9 cellular contexts compared by ENCODE assay signal in genomic region chr1:26724118-26724517, GRCh38. TPM values are rescaled to one million over a fixed set of nuclear protein-coding genes. Genes with fewer than 3 reads are reported as not detected.
DNase-seq lines count a peak whose midpoint lies in the region; ATAC-seq, FAIRE-seq and TF ChIP-seq lines count a peak whose summit lies in the region.
"Had no signal": no experiment of that assay in that cellular context is flagged by ENCODE, and none has a peak within 500 bp of the region (broad histone marks: within the 10 kb centered on the region; RNA-seq: fewer than 3 reads in every experiment).

No MANE protein-coding gene starts in this region.

- H3K27me3 Mint-ChIP-seq in natural killer cell treated with Interleukin-12 subunit alpha and Interleukin-12 subunit beta and Interleukin-15 and Interleukin-18, amount 100 ng/mL, for 72 hours: no peaks in the 10 kb centered on the region

- H2AFZ ChIP-seq in Loucy (ENCODE audit: low read length): no peak overlapping the region

- H3K9me2 ChIP-seq in Loucy (replicated peaks; ENCODE audit: low read depth, low read length): no peaks in the 10 kb centered on the region

- WGBS in ectodermal cell, 2 experiments: 39 to 53% methylated on average over 2 of the region's 2 CpGs

- DNase-seq in Ammon's horn (ENCODE audit: low spot score) (peak; percentile 29), RPMI8226 (no peak), SHP77 (lab: John Stamatoyannopoulos, UW) (no peak), GM19239 (ENCODE audit: insufficient read length, low spot score) (no peak)
- no peak for DNase-seq in natural killer cell treated with Interleukin-12 subunit alpha and Interleukin-12 subunit beta and Interleukin-15 and Interleukin-18, amount 100 ng/mL, for 72 hours (ENCODE audit: low spot score)
- no peak for DNase-seq in effector CD4-positive, alpha-beta T cell

- no peak for FAIRE-seq in GM19239 (lab: Jason Lieb, UNC)

- peaks cover 77 to 78% of the 10 kb centered on the region in 2 donors for H3K4me1 Mint-ChIP-seq in natural killer cell treated with Interleukin-12 subunit alpha and Interleukin-12 subunit beta and Interleukin-15 and Interleukin-18, amount 100 ng/mL, for 72 hours (ENCODE audit: low read depth in 2 of 2)

- ATAC-seq in natural killer cell treated with Interleukin-12 subunit alpha and Interleukin-12 subunit beta and Interleukin-15 and Interleukin-18, amount 100 ng/mL, for 72 hours: no peak

- TF ChIP-seq CTCF in Loucy (conservative IDR thresholded peaks at IDR 0.05; ENCODE audit: low read length): no peak

- H3K27ac Mint-ChIP-seq in natural killer cell treated with Interleukin-12 subunit alpha and Interleukin-12 subunit beta and Interleukin-15 and Interleukin-18, amount 100 ng/mL, for 72 hours: peak overlapping the region; percentile 73 to 86

- H3K36me3 ChIP-seq in Loucy (ENCODE audit: insufficient read depth, low read length): peaks cover 23% of the 10 kb centered on the region; the same call in 1 of the 2 replicates
- no peaks in the 10 kb centered on the region for H3K36me3 ChIP-seq in ectodermal cell (ENCODE audit: control insufficient read depth, insufficient read depth, low read length)
- H3K36me3 ChIP-seq: left lung had no signal

- H3K4me2 ChIP-seq in Loucy (ENCODE audit: low read depth, low read length, poor library complexity, severe bottlenecking): peak overlapping the region; percentile 70

- peak overlapping the region; percentile 56 for H3K27ac ChIP-seq in ectodermal cell (ENCODE audit: insufficient read depth, low read depth, low read length, poor library complexity, severe bottlenecking)

- peaks cover 5% of the 10 kb centered on the region for H3K36me3 Mint-ChIP-seq in natural killer cell treated with Interleukin-12 subunit alpha and Interleukin-12 subunit beta and Interleukin-15 and Interleukin-18, amount 100 ng/mL, for 72 hours

- H3K79me2 ChIP-seq in Loucy (ENCODE audit: insufficient read depth, low read length): peaks cover 100% of the 10 kb centered on the region

- peaks cover 45% of the 10 kb centered on the region for H3K4me1 ChIP-seq in Loucy (ENCODE audit: insufficient read depth, low read length, poor library complexity, severe bottlenecking)
- H3K4me1 ChIP-seq in ectodermal cell (ENCODE audit: control insufficient read depth, insufficient read depth, low read length): peaks cover 45% of the 10 kb centered on the region

- peaks cover 95% of the 10 kb centered on the region for H4K20me1 ChIP-seq in Loucy (ENCODE audit: insufficient read depth, low read length, poor library complexity, severe bottlenecking)

- no peaks in the 10 kb centered on the region for H3K9me3 ChIP-seq in Loucy (ENCODE audit: insufficient read depth, low read depth, low read length)
- no peaks in the 10 kb centered on the region for H3K9me3 ChIP-seq in ectodermal cell (ENCODE audit: control insufficient read depth, low read length)
- H3K9me3 ChIP-seq: left lung had no signal

- H3K9me3 Mint-ChIP-seq in natural killer cell treated with Interleukin-12 subunit alpha and Interleukin-12 subunit beta and Interleukin-15 and Interleukin-18, amount 100 ng/mL, for 72 hours: no peaks in the 10 kb centered on the region

- peak overlapping the region; percentile 79 for H3K4me3 Mint-ChIP-seq in natural killer cell treated with Interleukin-12 subunit alpha and Interleukin-12 subunit beta and Interleukin-15 and Interleukin-18, amount 100 ng/mL, for 72 hours

- no peaks in the 10 kb centered on the region for H3K27me3 ChIP-seq in Loucy (ENCODE audit: insufficient read depth, low read length, poor library complexity, severe bottlenecking)
- no peaks in the 10 kb centered on the region for H3K27me3 ChIP-seq in ectodermal cell (ENCODE audit: control insufficient read depth, insufficient read depth, low read length, poor library complexity, severe bottlenecking)
- H3K27me3 ChIP-seq: left lung had no signal

- no peak overlapping the region for H3K9ac ChIP-seq in Loucy (ENCODE audit: low read depth, low read length, poor library complexity, severe bottlenecking)

- H3F3A ChIP-seq in Loucy (ENCODE audit: low read depth): peaks cover 8% of the 10 kb centered on the region; the same call in 1 of the 2 replicates

- H3K4me3 ChIP-seq in Loucy (ENCODE audit: low read length, poor library complexity, severe bottlenecking): peak overlapping the region; percentile 44
- H3K4me3 ChIP-seq in ectodermal cell (ENCODE audit: insufficient read depth, low read depth, low read length): no peak overlapping the region

RNA-seq across cellular contexts. Expression of gene ARID1A, which starts 28.3 kb away (rescaled TPM):
- 103 TPM for polyA plus RNA-seq in ectodermal cell (2013, experiment 1 of 4)
- polyA plus RNA-seq in ectodermal cell (2013, experiment 2 of 4): 120 TPM
- polyA plus RNA-seq in ectodermal cell (2013, experiment 3 of 4): 84.8 TPM
- polyA plus RNA-seq in ectodermal cell (2013, experiment 4 of 4): 101 TPM
- total RNA-seq in natural killer cell treated with Interleukin-12 subunit alpha and Interleukin-12 subunit beta and Interleukin-15 and Interleukin-18, amount 100 ng/mL, for 72 hours: 100 to 1,000 TPM; 132 to 196 TPM
